ENCODE assay signal across 33 cellular contexts in genomic region chr11:88529426-88529825, GRCh38.
"Had no signal": no experiment of that assay in that cellular context is flagged by ENCODE, and none has a peak within 500 bp of the region (broad histone marks: within the 10 kb centered on the region; RNA-seq: fewer than 3 reads in every experiment).

No MANE protein-coding gene starts in this region.

- H3K36me3 Mint-ChIP-seq: activated CD4-positive, alpha-beta memory T cell treated with anti-CD3 and anti-CD28 coated beads for 36 hours; activated naive CD8-positive, alpha-beta T cell treated with anti-CD3 and anti-CD28 coated beads for 36 hours; brain had no signal

- H3K4me3 Mint-ChIP-seq: activated B cell treated with CpG ODN at 0.5 μM for 24 hours; activated CD4-positive, alpha-beta memory T cell treated with anti-CD3 and anti-CD28 coated beads for 36 hours; activated CD4-positive, alpha-beta T cell treated with anti-CD3 and anti-CD28 coated beads, Interleukin-2, amount 10 ng/mL, durations not matched to agents 24 days and 14 days; activated CD8-positive, alpha-beta T cell treated with anti-CD3 and anti-CD28 coated beads for 36 hours; activated naive CD4-positive, alpha-beta T cell treated with anti-CD3 and anti-CD28 coated beads for 36 hours; activated naive CD8-positive, alpha-beta T cell treated with anti-CD3 and anti-CD28 coated beads for 36 hours; activated T-cell treated with anti-CD3 and anti-CD28 coated beads, Interleukin-2, amount 50 U/mL, for 4 hours; activated T-helper 1 cell treated with anti-CD3 and anti-CD28 coated beads, Interleukin-12 subunit alpha, Interleukin-12 subunit beta, Interleukin-2, Interleukin-4 antibody, amounts not matched to agents 30 ng/mL and 10 ng/mL and 1 ng/mL, durations not matched to agents 14 hours and 24 hours and 36 hours; activated T-helper 17 cell treated with anti-CD3 and anti-CD28 coated beads, Interleukin-2, amount 50 U/mL, for 72 hours; brain; central memory CD8-positive, alpha-beta T cell; T-helper 1 cell treated with Interleukin-12 subunit alpha and Interleukin-12 subunit beta and Interleukin-4 antibody, amounts not matched to agents 30 μg/mL and 1 μg/mL, for 36 hours; T-helper 2 cell treated with Interferon-gamma antibody and Interleukin-4, amounts not matched to agents 5 μg/mL and 100 μg/mL, for 36 hours had no signal

- H3K9me3 Mint-ChIP-seq: activated B cell treated with CpG ODN at 0.5 μM for 24 hours; activated CD4-positive, alpha-beta memory T cell treated with anti-CD3 and anti-CD28 coated beads for 36 hours; activated CD4-positive, alpha-beta T cell treated with anti-CD3 and anti-CD28 coated beads, Interleukin-2, amount 10 ng/mL, durations not matched to agents 24 days and 14 days; activated CD8-positive, alpha-beta T cell treated with anti-CD3 and anti-CD28 coated beads for 36 hours; activated naive CD4-positive, alpha-beta T cell treated with anti-CD3 and anti-CD28 coated beads for 36 hours; activated naive CD8-positive, alpha-beta T cell treated with anti-CD3 and anti-CD28 coated beads for 36 hours; activated T-cell treated with anti-CD3 and anti-CD28 coated beads, Interleukin-2, amount 50 U/mL, for 4 hours; activated T-helper 17 cell treated with anti-CD3 and anti-CD28 coated beads, Interleukin-2, amount 50 U/mL, for 72 hours; brain; central memory CD8-positive, alpha-beta T cell; T-helper 2 cell treated with Interferon-gamma antibody and Interleukin-4, amounts not matched to agents 5 μg/mL and 100 μg/mL, for 36 hours had no signal

- H3K27ac Mint-ChIP-seq: activated B cell treated with CpG ODN at 0.5 μM for 24 hours; activated CD4-positive, alpha-beta memory T cell treated with anti-CD3 and anti-CD28 coated beads for 36 hours; activated CD4-positive, alpha-beta T cell treated with anti-CD3 and anti-CD28 coated beads, Interleukin-2, amount 10 ng/mL, durations not matched to agents 24 days and 14 days; activated CD8-positive, alpha-beta T cell treated with anti-CD3 and anti-CD28 coated beads for 36 hours; activated naive CD4-positive, alpha-beta T cell treated with anti-CD3 and anti-CD28 coated beads for 36 hours; activated naive CD4-positive, alpha-beta T cell treated with anti-CD3 and anti-CD28 coated beads, Interleukin-2, amount 50 U/mL, for 72 hours; activated naive CD8-positive, alpha-beta T cell treated with anti-CD3 and anti-CD28 coated beads for 36 hours; activated T-helper 1 cell treated with anti-CD3 and anti-CD28 coated beads, Interleukin-12 subunit alpha, Interleukin-12 subunit beta, Interleukin-2, Interleukin-4 antibody, amounts not matched to agents 30 ng/mL and 10 ng/mL and 1 ng/mL, durations not matched to agents 14 hours and 24 hours and 36 hours; activated T-helper 17 cell treated with anti-CD3 and anti-CD28 coated beads, Interleukin-2, amount 50 U/mL, for 72 hours; brain; T-helper 1 cell treated with Interleukin-12 subunit alpha and Interleukin-12 subunit beta and Interleukin-4 antibody, amounts not matched to agents 30 μg/mL and 1 μg/mL, for 36 hours; T-helper 2 cell treated with Interferon-gamma antibody and Interleukin-4, amounts not matched to agents 5 μg/mL and 100 μg/mL, for 36 hours had no signal

- H3K4me1 Mint-ChIP-seq: activated B cell treated with CpG ODN at 0.5 μM for 24 hours; activated CD4-positive, alpha-beta T cell treated with anti-CD3 and anti-CD28 coated beads, Interleukin-2, amount 10 ng/mL, durations not matched to agents 24 days and 14 days; activated naive CD8-positive, alpha-beta T cell treated with anti-CD3 and anti-CD28 coated beads for 36 hours; activated T-helper 17 cell treated with anti-CD3 and anti-CD28 coated beads, Interleukin-2, amount 50 U/mL, for 72 hours; brain; central memory CD8-positive, alpha-beta T cell had no signal

- ATAC-seq: activated CD8-positive, alpha-beta T cell treated with anti-CD3 and anti-CD28 coated beads for 36 hours; activated naive CD4-positive, alpha-beta T cell treated with anti-CD3 and anti-CD28 coated beads, Interleukin-2, amount 50 U/mL, for 72 hours; activated T-cell treated with anti-CD3 and anti-CD28 coated beads, Interleukin-2, amount 50 U/mL, for 4 hours; activated T-helper 17 cell treated with anti-CD3 and anti-CD28 coated beads, Interleukin-2, amount 50 U/mL, for 72 hours had no signal

- DNase-seq: activated B cell treated with CpG ODN at 0.5 μM for 24 hours; activated CD4-positive, alpha-beta memory T cell treated with anti-CD3 and anti-CD28 coated beads for 36 hours; activated CD4-positive, alpha-beta T cell treated with anti-CD3 and anti-CD28 coated beads for 4 hours; activated CD4-positive, alpha-beta T cell treated with anti-CD3 and anti-CD28 coated beads, Interleukin-2, amount 10 ng/mL, durations not matched to agents 24 days and 14 days; activated CD4-positive, alpha-beta T cell treated with anti-CD3 and anti-CD28 coated beads, Interleukin-2, amount 50 U/mL, for 1 hour; activated CD4-positive, alpha-beta T cell treated with anti-CD3 and anti-CD28 coated beads, Interleukin-2, amount 50 U/mL, for 4 hours; activated CD4-positive, CD25-positive, alpha-beta regulatory T cell treated with anti-CD3 and anti-CD28 coated beads, Interleukin-2, amount 50 U/mL, for 72 hours; activated CD8-positive, alpha-beta memory T cell treated with anti-CD3 and anti-CD28 coated beads, Interleukin-2, amount 50 U/mL, for 4 hours; activated CD8-positive, alpha-beta T cell treated with anti-CD3 and anti-CD28 coated beads for 36 hours; activated effector memory CD4-positive, alpha-beta T cell treated with anti-CD3 and anti-CD28 coated beads, Interleukin-2, amount 50 U/mL, for 16 hours; activated gamma-delta T cell treated with Interleukin-2 at 50 U/mL for 16 hours; activated naive CD4-positive, alpha-beta T cell; activated naive CD4-positive, alpha-beta T cell treated with anti-CD3 and anti-CD28 coated beads for 36 hours; activated naive CD4-positive, alpha-beta T cell treated with anti-CD3 and anti-CD28 coated beads, Interleukin-2, amount 50 U/mL, for 16 hours; activated naive CD8-positive, alpha-beta T cell treated with anti-CD3 and anti-CD28 coated beads for 36 hours; activated T-cell treated with anti-CD3 and anti-CD28 coated beads for 4 hours; activated T-cell treated with anti-CD3 and anti-CD28 coated beads, Interleukin-2, amount 50 U/mL, for 1 hour; activated T-cell treated with anti-CD3 and anti-CD28 coated beads, Interleukin-2, amount 50 U/mL, for 4 hours; adrenal gland; amygdala; anterior cingulate cortex; caudate nucleus; cerebellar nuclear complex; T-helper 1 cell; T-helper 2 cell; T-helper 9 cell had no signal
